10 cellular contexts compared by ENCODE assay signal in genomic region chr13:33213024-33213795, GRCh38.
DNase-seq lines count a peak whose midpoint lies in the region; ATAC-seq and TF ChIP-seq lines count a peak whose summit lies in the region.
"Had no signal": no experiment of that assay in that cellular context is flagged by ENCODE, and none has a peak within 500 bp of the region (broad histone marks: within the 10 kb centered on the region; RNA-seq: fewer than 3 reads in every experiment).

No MANE protein-coding gene starts in this region.

- H3K27me3 ChIP-seq in brain microvascular endothelial cell (replicated peaks): no peaks in the 10 kb centered on the region
- H3K27me3 ChIP-seq: colonic mucosa, spleen had no signal

- in situ Hi-C loops in brain microvascular endothelial cell (cut with HindIII; ENCODE audit: low pct_ligation_motif_present, low sequenced_read_pairs): no loop called here

- H3K27ac ChIP-seq in brain microvascular endothelial cell (peak overlapping the region; percentile 90), skin epidermis (peak overlapping the region in 11 of 21 experiments; percentile 3 to 71 (median 52))
- H3K27ac ChIP-seq: colonic mucosa, spleen had no signal

- no peaks in the 10 kb centered on the region for H3K36me3 ChIP-seq in brain microvascular endothelial cell (replicated peaks)
- H3K36me3 ChIP-seq: colonic mucosa, HAP-1, spleen had no signal

- no peak overlapping the region for H3K4me3 ChIP-seq in LNCaP clone FGC (ENCODE audit: low read depth, low read length)
- no peak overlapping the region for H3K4me3 ChIP-seq in brain microvascular endothelial cell (ENCODE audit: low read depth, low read length)
- no peak overlapping the region for H3K4me3 ChIP-seq in skin epidermis
- H3K4me3 ChIP-seq: colonic mucosa, HAP-1, spleen had no signal

- TF ChIP-seq CTCF in LNCaP clone FGC (IDR thresholded peaks at IDR 0.05; ENCODE audit: control insufficient read depth, extremely low read depth, insufficient read depth) (no peak), brain microvascular endothelial cell (IDR thresholded peaks at IDR 0.05; ENCODE audit: low read depth, low read length, missing control alignments) (no peak), GM20000 (IDR thresholded peaks at IDR 0.05; ENCODE audit: extremely low read depth, missing control alignments) (no peak)

- DNase-seq in LNCaP clone FGC (ENCODE audit: low read depth) (peak; percentile 47), brain microvascular endothelial cell (no peak), kidney glomerular epithelial cell (lab: John Stamatoyannopoulos, UW) (peak; percentile 12), GM20000 (ENCODE audit: low spot score) (no peak)
- DNase-seq: colonic mucosa, spleen had no signal

- ATAC-seq in GM21737 (IDR thresholded peaks at IDR 0.05; ENCODE audit: unreplicated experiment) (no peak), GM21529 (IDR thresholded peaks at IDR 0.05; ENCODE audit: unreplicated experiment) (no peak)

Comparison
In these comparisons a context has a peak if more than half of its experiments do, and no peak if none do; other contexts are left out.
1. DNase-seq: peak in LNCaP clone FGC (single experiment) and kidney glomerular epithelial cell (single experiment); none in brain microvascular endothelial cell (single experiment) and GM20000 (single experiment).